17 cellular contexts compared by ENCODE assay signal in genomic region chr4:1014395-1015167, GRCh38. TPM values are rescaled to one million over a fixed set of nuclear protein-coding genes. Genes with fewer than 3 reads are reported as not detected.
DNase-seq lines count a peak whose midpoint lies in the region; TF ChIP-seq lines count a peak whose summit lies in the region.
"Had no signal": no experiment of that assay in that cellular context is flagged by ENCODE, and none has a peak within 500 bp of the region (broad histone marks: within the 10 kb centered on the region; RNA-seq: fewer than 3 reads in every experiment).

No MANE protein-coding gene starts in this region.

- H3K27me3 ChIP-seq in Caco-2 (replicated peaks; ENCODE audit: control insufficient read depth, insufficient read depth, low read length) (no peaks in the 10 kb centered on the region), tibial artery (no peaks in the 10 kb centered on the region)
- H3K27me3 ChIP-seq: esophagus squamous epithelium, testis had no signal

- no peaks in the 10 kb centered on the region for H3K9me3 ChIP-seq in Caco-2
- no peaks in the 10 kb centered on the region for H3K9me3 ChIP-seq in tibial artery
- H3K9me3 ChIP-seq: esophagus squamous epithelium, testis had no signal

- H3K4me3 ChIP-seq in Caco-2 (ENCODE audit: low read depth, low read length) (no peak overlapping the region), tibial artery (no peak overlapping the region)
- H3K4me3 ChIP-seq: esophagus squamous epithelium, testis had no signal

- H3K27ac ChIP-seq in angular gyrus (ENCODE audit: low read depth, low read length) (peak overlapping the region; percentile 91), tibial artery (no peak overlapping the region)
- H3K27ac ChIP-seq: esophagus squamous epithelium, HL-60, testis had no signal

- no peaks in the 10 kb centered on the region for H3K27me3 Mint-ChIP-seq in Caco-2 (ENCODE audit: insufficient read depth, unreplicated experiment)

- no peaks in the 10 kb centered on the region for H3K9me3 Mint-ChIP-seq in Caco-2 (ENCODE audit: unreplicated experiment)
- H3K9me3 Mint-ChIP-seq: mesothelial cell of epicardium had no signal

- H3K4me1 ChIP-seq in Caco-2: peaks cover 8% of the 10 kb centered on the region
- peaks cover 0 to 45% (median 25%) of the 10 kb centered on the region in 4 donors for H3K4me1 ChIP-seq in tibial artery

- H3K4me1 Mint-ChIP-seq in Caco-2 (ENCODE audit: low read depth, unreplicated experiment): no peaks in the 10 kb centered on the region

- peaks cover 11% of the 10 kb centered on the region for H3K36me3 Mint-ChIP-seq in Caco-2 (ENCODE audit: insufficient read depth, unreplicated experiment)
- H3K36me3 Mint-ChIP-seq: mesothelial cell of epicardium had no signal

- no peak for TF ChIP-seq CTCF in Caco-2 (IDR thresholded peaks at IDR 0.05; ENCODE audit: insufficient read depth in 1 of 2, low read depth in 1 of 2, low read length in 1 of 2, severe bottlenecking in 1 of 2, unreplicated experiment in 1 of 2)
- no peak for TF ChIP-seq CTCF in tibial artery (IDR thresholded peaks at IDR 0.05)

- no peak overlapping the region for H3K27ac Mint-ChIP-seq in Caco-2 (ENCODE audit: unreplicated experiment)
- H3K27ac Mint-ChIP-seq: mesothelial cell of epicardium had no signal

- CTCF ChIA-PET in Caco-2 (lab: Charles Lee): interaction anchor here (0.5 kb wide), 1 partner anchor 233 kb away, joined by 3 read pairs; no protein-coding TSS in a partner anchor

- DNase-seq in Caco-2: no peak
- peak; percentile 92 for DNase-seq in globus pallidus (ENCODE audit: low spot score)
- DNase-seq in occipital lobe (lab: John Stamatoyannopoulos, UW): peak; percentile 61
- DNase-seq in CD1c-positive myeloid dendritic cell (ENCODE audit: extremely low spot score): no peak
- no peak for DNase-seq in NCI-H2171 treated with DMSO at 0.1 percent for 48 hours (lab: John Stamatoyannopoulos, UW)
- no peak for DNase-seq in tibial artery
- no peak for DNase-seq in DMS79 (lab: John Stamatoyannopoulos, UW)
- DNase-seq: activated CD4-positive, alpha-beta T cell treated with anti-CD3 and anti-CD28 coated beads for 48 hours; esophagus squamous epithelium; GF-D8; GOT3; NCI-H748 treated with DMSO at 0.1 percent for 48 hours; stimulated activated CD4-positive, alpha-beta T cell treated with anti-CD3 and anti-CD28 coated beads, Interleukin-2, amount 100 ng/mL, for 48 hours; testis had no signal

- intact Hi-C loops in Caco-2 (cut with micrococcal nuclease; ENCODE audit: unreplicated experiment) (no loop called here), tibial artery (cut with DNase I; ENCODE audit: low total_unique reads) (loop anchor here (10.0 kb wide), 1 partner anchor 230 kb away; no protein-coding TSS in a partner anchor)

- H3K36me3 ChIP-seq in Caco-2 (ENCODE audit: control insufficient read depth, insufficient read depth, low read length) (no peaks in the 10 kb centered on the region), tibial artery (peaks cover 0 to 8% (median 0%) of the 10 kb centered on the region in 3 donors)
- H3K36me3 ChIP-seq: esophagus squamous epithelium had no signal

- POLR2A ChIA-PET in Caco-2 (lab: Charles Lee): no interaction called here

- BruUV-seq in Caco-2 (replicated peaks; lab: Mats Ljungman, UMichigan): TSS peak; percentile 58

- no peak overlapping the region for H3K4me3 Mint-ChIP-seq in Caco-2 (ENCODE audit: unreplicated experiment)

RNA-seq across cellular contexts. Expression of gene FGFRL1, which starts 3.2 kb away (rescaled TPM):
- 25.4 and 26.0 TPM in 2 replicates for total RNA-seq in Caco-2 (2022)
- 2.3 TPM for total RNA-seq in occipital lobe

RNA-seq across cellular contexts. Expression of gene SLC26A1, which starts 21.4 kb away (rescaled TPM):
- 8.7 and 9.6 TPM in 2 replicates for total RNA-seq in Caco-2 (2022)
- total RNA-seq in occipital lobe: 4.2 TPM
- total RNA-seq: esophagus squamous epithelium had no signal

RNA-seq across cellular contexts. Expression of gene IDUA, which starts 27.7 kb away (rescaled TPM):
- total RNA-seq in Caco-2 (2022) (26.4 and 26.9 TPM in 2 replicates), occipital lobe (6.9 TPM)

RNA-seq across cellular contexts. Expression of gene DGKQ, which starts 41.2 kb away (rescaled TPM):
- total RNA-seq in Caco-2 (2022) (13.9 and 14.1 TPM in 2 replicates), occipital lobe (6.7 TPM)

Comparison
In these comparisons a context has a peak if more than half of its experiments do, and no peak if none do; other contexts are left out.
1. DNase-seq: peak in globus pallidus (single experiment) and occipital lobe (single experiment); none in Caco-2 (0 of 2), CD1c-positive myeloid dendritic cell (single experiment), NCI-H2171 treated with DMSO at 0.1 percent for 48 hours (single experiment), tibial artery (0 of 2) and DMS79 (single experiment).